Comparison of ENCODE assay signal across 13 cellular contexts in genomic region chr2:73700111-73700510, GRCh38. TPM values are rescaled to one million over a fixed set of nuclear protein-coding genes. Genes with fewer than 3 reads are reported as not detected.
DNase-seq lines count a peak whose midpoint lies in the region; ATAC-seq and TF ChIP-seq lines count a peak whose summit lies in the region.
"Had no signal": no experiment of that assay in that cellular context is flagged by ENCODE, and none has a peak within 500 bp of the region (broad histone marks: within the 10 kb centered on the region; RNA-seq: fewer than 3 reads in every experiment).

No MANE protein-coding gene starts in this region.

- no peaks in the 10 kb centered on the region for H3K36me3 ChIP-seq in colonic mucosa
- no peaks in the 10 kb centered on the region for H3K36me3 ChIP-seq in left lung
- no peaks in the 10 kb centered on the region for H3K36me3 ChIP-seq in transverse colon
- H3K36me3 ChIP-seq: thoracic aorta had no signal

- H3K27ac ChIP-seq in colonic mucosa: peak overlapping the region; percentile 58
- peak overlapping the region in 1 of 2 donors; percentile 13 for H3K27ac ChIP-seq in left lung
- peak overlapping the region; percentile 76 to 80 (median 78) for H3K27ac ChIP-seq in transverse colon
- H3K27ac ChIP-seq: thoracic aorta had no signal

- H3K4me1 ChIP-seq in colonic mucosa (peaks cover 11% of the 10 kb centered on the region), left lung (peaks cover 0 to 13% of the 10 kb centered on the region in 2 donors), transverse colon (peaks cover 5 to 55% (median 29%) of the 10 kb centered on the region in 4 donors)

- intact Hi-C loops in colonic mucosa (cut with DNase I): no loop called here
- intact Hi-C loops in left lung (cut with DNase I): no loop called here
- intact Hi-C loops in transverse colon (cut with DNase I; ENCODE audit: low total_unique reads): no loop called here
- intact Hi-C loops in lower leg skin (cut with DNase I; ENCODE audit: low total_unique reads): no loop called here

- H3K27me3 ChIP-seq in colonic mucosa: no peaks in the 10 kb centered on the region
- no peaks in the 10 kb centered on the region for H3K27me3 ChIP-seq in left lung
- H3K27me3 ChIP-seq in transverse colon: no peaks in the 10 kb centered on the region

- no peak overlapping the region for H3K9ac ChIP-seq in colonic mucosa (ENCODE audit: low read depth in 2 of 2, low read length in 2 of 2)

- no peak for TF ChIP-seq POLR2A in transverse colon (IDR thresholded peaks at IDR 0.05)
- TF ChIP-seq POLR2A in lower leg skin (IDR thresholded peaks at IDR 0.05): no peak

- whole genome bisulfite sequencing in transverse colon (ENCODE audit: low coverage in 1 of 2), 2 donors: 44% methylated on average over 4 of the region's 4 CpGs; no CpG with 5 or more reads in 1 of the 2 donors
- 43 to 52% methylated on average over 4 of the region's 4 CpGs for WGBS in lower leg skin, 2 donors

- in situ Hi-C loops in transverse colon (cut with MboI; ENCODE audit: low pct_ligation_motif_present in 1 of 4, low pct_unique_long_range_greater_than_20kb in 1 of 4, low sequenced_read_pairs in 3 of 4): no loop called here

- H3K9me3 ChIP-seq in colonic mucosa (no peaks in the 10 kb centered on the region), left lung (peaks cover 0 to 2% of the 10 kb centered on the region in 2 donors), transverse colon (no peaks in the 10 kb centered on the region)
- H3K9me3 ChIP-seq: thoracic aorta had no signal

- H3K4me3 ChIP-seq in colonic mucosa (no peak overlapping the region), left lung (no peak overlapping the region), transverse colon (no peak overlapping the region), lower leg skin (ENCODE audit: low read depth, poor library complexity, severe bottlenecking) (no peak overlapping the region)
- H3K4me3 ChIP-seq: thoracic aorta had no signal

- peak; percentile 69 for ATAC-seq in left lung
- ATAC-seq in HG02623 (IDR thresholded peaks at IDR 0.05; ENCODE audit: unreplicated experiment): no peak
- ATAC-seq: naive thymus-derived CD4-positive, alpha-beta T cell had no signal

- DNase-seq in SKM-1 treated with dmso at 0.1 percent for 144 hours (lab: John Stamatoyannopoulos, UW; ENCODE audit: unreplicated experiment) (peak; percentile 40), SKM-1 (lab: John Stamatoyannopoulos, UW; ENCODE audit: unreplicated experiment) (no peak), colonic mucosa (peak; percentile 52), left lung (no peak), transverse colon (peak; percentile 37), lower leg skin (ENCODE audit: low spot score in 2 of 2) (no peak)
- DNase-seq in stimulated activated CD4-positive, alpha-beta T cell treated with anti-CD3 and anti-CD28 coated beads, Interleukin-15, amount 100 ng/mL, for 24 hours: no peak
- DNase-seq: naive thymus-derived CD4-positive, alpha-beta T cell; NCI-H187 treated with DMSO at 0.1 percent for 48 hours; NCI-H526 had no signal

- TF ChIP-seq CTCF in colonic mucosa (IDR thresholded peaks at IDR 0.05): no peak
- TF ChIP-seq CTCF in left lung (IDR thresholded peaks at IDR 0.05): no peak
- no peak for TF ChIP-seq CTCF in transverse colon (IDR thresholded peaks at IDR 0.05)
- TF ChIP-seq CTCF in lower leg skin (IDR thresholded peaks at IDR 0.05): no peak

- TF ChIP-seq EP300 in transverse colon (IDR thresholded peaks at IDR 0.05; ENCODE audit: low read depth): no peak

RNA-seq across cellular contexts. Expression of gene TPRKB, which starts 37.0 kb away (rescaled TPM):
- total RNA-seq in colonic mucosa (10 to 100 TPM; 28.2 to 37.5 TPM), left lung (10 to 100 TPM; 15.3 to 20.2 TPM), transverse colon (10 to 100 TPM; 10.5 to 76.2 (median 36.5) TPM), lower leg skin (10 to 100 TPM; 17.2 to 32.2 (median 25.4) TPM)

RNA-seq across cellular contexts. Expression of gene NAT8, which starts 57.9 kb away (rescaled TPM):
- total RNA-seq in colonic mucosa (under 1 TPM in 1 of 2 donors, not detected in 1; 0.64 TPM), left lung (not detected), transverse colon (1 to 10 TPM in 2 of 4 donors, not detected in 2; 1.2 to 4.6 TPM), lower leg skin (not detected)
- total RNA-seq: A673; naive thymus-derived CD4-positive, alpha-beta T cell; thoracic aorta had no signal

Comparison
In these comparisons a context has a peak if more than half of its experiments do, and no peak if none do; other contexts are left out.
1. DNase-seq: peak in SKM-1 treated with dmso at 0.1 percent for 144 hours (single experiment), colonic mucosa (single experiment) and transverse colon (single experiment); none in SKM-1 (single experiment), left lung (0 of 2), lower leg skin (0 of 2) and stimulated activated CD4-positive, alpha-beta T cell treated with anti-CD3 and anti-CD28 coated beads, Interleukin-15, amount 100 ng/mL, for 24 hours (single experiment).